ENCODE assay signal across 1 cellular context in genomic region chr17:55238197-55238930, GRCh38.
A peak's percentile ranks its signal among the peaks of the same experiment; 100 is the strongest.
TF ChIP-seq lines count a peak whose summit lies in the region.

No MANE protein-coding gene starts in this region.

TF ChIP-seq in H1, 55 proteins besides CTCF, POLR2A, EP300 and RAD21:
- TF ChIP-seq NRF1 (IDR thresholded peaks at IDR 0.05; ENCODE audit: low read depth, low read length): no peak
- no peak for TF ChIP-seq JUN (IDR thresholded peaks at IDR 0.05; ENCODE audit: low read depth, low read length)
- no peak for TF ChIP-seq RXRA (IDR thresholded peaks at IDR 0.05; ENCODE audit: insufficient read depth, low read depth, low read length)
- peak; percentile 75; the same call in 1 of the 2 replicates for TF ChIP-seq RBBP5 (IDR thresholded peaks at IDR 0.05; ENCODE audit: borderline replicate concordance, low read depth, low read length)
- no peak for TF ChIP-seq SP4 (IDR thresholded peaks at IDR 0.05; ENCODE audit: low read length)
- TF ChIP-seq FOSL1 (IDR thresholded peaks at IDR 0.05; ENCODE audit: insufficient read depth, low read depth, low read length): no peak
- TF ChIP-seq ATF3 (IDR thresholded peaks at IDR 0.05; ENCODE audit: insufficient read depth, low read depth, low read length): peak; percentile 72; the same call in 1 of the 2 replicates
- TF ChIP-seq SAP30 (IDR thresholded peaks at IDR 0.05; ENCODE audit: insufficient read depth, insufficient replicate concordance, low read length): no peak
- no peak for TF ChIP-seq BRCA1 (IDR thresholded peaks at IDR 0.05; ENCODE audit: low read depth, low read length)
- peak; percentile 72; the same call in 1 of the 2 replicates for TF ChIP-seq YY1 (IDR thresholded peaks at IDR 0.05; ENCODE audit: low read depth, low read length)
- TF ChIP-seq CBX8 (IDR thresholded peaks at IDR 0.05; ENCODE audit: borderline replicate concordance, low read depth, low read length): no peak
- peak; percentile 33 for TF ChIP-seq EZH2 (IDR thresholded peaks at IDR 0.05; ENCODE audit: low read depth, low read length, severe bottlenecking)
- TF ChIP-seq KDM4A (IDR thresholded peaks at IDR 0.05; ENCODE audit: low read depth, low read length, severe bottlenecking): peak; percentile 36
- no peak for TF ChIP-seq KDM5A (IDR thresholded peaks at IDR 0.05; ENCODE audit: low read length)
- TF ChIP-seq SP1 (IDR thresholded peaks at IDR 0.05; ENCODE audit: low read depth, low read length): no peak; the same call in 1 of the 2 replicates
- TF ChIP-seq CBX5 (IDR thresholded peaks at IDR 0.05; ENCODE audit: low read depth, low read length): no peak
- no peak for TF ChIP-seq GTF2F1 (IDR thresholded peaks at IDR 0.05; ENCODE audit: borderline replicate concordance, low read depth, low read length)
- peak; percentile 75 for TF ChIP-seq ASH2L (IDR thresholded peaks at IDR 0.05; ENCODE audit: low read length)
- TF ChIP-seq SP2 (IDR thresholded peaks at IDR 0.05; ENCODE audit: low read length): no peak
- TF ChIP-seq TCF12 (IDR thresholded peaks at IDR 0.05; ENCODE audit: low read depth, low read length): peak; percentile 45; the same call in 1 of the 2 replicates
- no peak for TF ChIP-seq POU5F1 (IDR thresholded peaks at IDR 0.05; ENCODE audit: low read depth, low read length)
- TF ChIP-seq BCL11A (IDR thresholded peaks at IDR 0.05; ENCODE audit: low read depth in 2 of 2, low read length in 2 of 2): no peak
- TF ChIP-seq PHF8 (conservative IDR thresholded peaks at IDR 0.05; ENCODE audit: low read depth, low read length): peak; percentile 62
- no peak for TF ChIP-seq HDAC6 (IDR thresholded peaks at IDR 0.05; ENCODE audit: low read depth, low read length)
- no peak; the same call in none of the 2 replicates for TF ChIP-seq TAF1 (IDR thresholded peaks at IDR 0.05; ENCODE audit: low read depth, low read length)
- TF ChIP-seq, protein P1, sequence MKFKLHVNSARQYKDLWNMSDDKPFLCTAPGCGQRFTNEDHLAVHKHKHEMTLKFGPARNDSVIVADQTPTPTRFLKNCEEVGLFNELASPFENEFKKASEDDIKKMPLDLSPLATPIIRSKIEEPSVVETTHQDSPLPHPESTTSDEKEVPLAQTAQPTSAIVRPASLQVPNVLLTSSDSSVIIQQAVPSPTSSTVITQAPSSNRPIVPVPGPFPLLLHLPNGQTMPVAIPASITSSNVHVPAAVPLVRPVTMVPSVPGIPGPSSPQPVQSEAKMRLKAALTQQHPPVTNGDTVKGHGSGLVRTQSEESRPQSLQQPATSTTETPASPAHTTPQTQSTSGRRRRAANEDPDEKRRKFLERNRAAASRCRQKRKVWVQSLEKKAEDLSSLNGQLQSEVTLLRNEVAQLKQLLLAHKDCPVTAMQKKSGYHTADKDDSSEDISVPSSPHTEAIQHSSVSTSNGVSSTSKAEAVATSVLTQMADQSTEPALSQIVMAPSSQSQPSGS (IDR thresholded peaks at IDR 0.05; ENCODE audit: low read length): no peak
- peak; percentile 90 for TF ChIP-seq E2F6 (IDR thresholded peaks at IDR 0.05)
- no peak for TF ChIP-seq SRF (IDR thresholded peaks at IDR 0.05; ENCODE audit: low read depth, low read length)
- TF ChIP-seq NANOG (IDR thresholded peaks at IDR 0.05; ENCODE audit: insufficient read depth, low read depth, low read length, poor library complexity, severe bottlenecking): peak; percentile 31
- TF ChIP-seq JUND (IDR thresholded peaks at IDR 0.05; ENCODE audit: low read length): no peak
- TF ChIP-seq TAF7 (optimal IDR thresholded peaks at IDR 0.05; ENCODE audit: borderline replicate concordance, low read depth, low read length): no peak
- no peak for TF ChIP-seq KDM1A (IDR thresholded peaks at IDR 0.05; ENCODE audit: borderline replicate concordance, low read length)
- peak; percentile 54; the same call in 1 of the 2 replicates for TF ChIP-seq POLR2AphosphoS5 (IDR thresholded peaks at IDR 0.05; ENCODE audit: low read depth, low read length)
- no peak for TF ChIP-seq TBP (IDR thresholded peaks at IDR 0.05; ENCODE audit: low read depth, low read length)
- 0 out of 2 replicates have a peak, but pooled peaks have one; percentile 14 for TF ChIP-seq CREB1 (IDR thresholded peaks at IDR 0.05)
- TF ChIP-seq CEBPB (IDR thresholded peaks at IDR 0.05; ENCODE audit: low read depth, low read length): no peak
- peak; percentile 98 for TF ChIP-seq MAX (IDR thresholded peaks at IDR 0.05)
- no peak for TF ChIP-seq RNF2 (IDR thresholded peaks at IDR 0.05; ENCODE audit: borderline replicate concordance, low read depth, low read length, missing control alignments, poor library complexity, severe bottlenecking)
- TF ChIP-seq SIN3A (conservative IDR thresholded peaks at IDR 0.05 in 1 of 2, IDR thresholded peaks at IDR 0.05 in 1 of 2; ENCODE audit: low read depth in 1 of 2, low read length in 2 of 2): 0 out of 4 replicates have a peak, but pooled peaks of 1 of the 2 experiments have one; percentile 25
- TF ChIP-seq SIRT6 (IDR thresholded peaks at IDR 0.05; ENCODE audit: low read length): no peak
- TF ChIP-seq BACH1 (IDR thresholded peaks at IDR 0.05; ENCODE audit: low read length): no peak
- no peak for TF ChIP-seq GABPA (IDR thresholded peaks at IDR 0.05; ENCODE audit: borderline replicate concordance, insufficient read depth, low read length)
- TF ChIP-seq, protein P2, sequence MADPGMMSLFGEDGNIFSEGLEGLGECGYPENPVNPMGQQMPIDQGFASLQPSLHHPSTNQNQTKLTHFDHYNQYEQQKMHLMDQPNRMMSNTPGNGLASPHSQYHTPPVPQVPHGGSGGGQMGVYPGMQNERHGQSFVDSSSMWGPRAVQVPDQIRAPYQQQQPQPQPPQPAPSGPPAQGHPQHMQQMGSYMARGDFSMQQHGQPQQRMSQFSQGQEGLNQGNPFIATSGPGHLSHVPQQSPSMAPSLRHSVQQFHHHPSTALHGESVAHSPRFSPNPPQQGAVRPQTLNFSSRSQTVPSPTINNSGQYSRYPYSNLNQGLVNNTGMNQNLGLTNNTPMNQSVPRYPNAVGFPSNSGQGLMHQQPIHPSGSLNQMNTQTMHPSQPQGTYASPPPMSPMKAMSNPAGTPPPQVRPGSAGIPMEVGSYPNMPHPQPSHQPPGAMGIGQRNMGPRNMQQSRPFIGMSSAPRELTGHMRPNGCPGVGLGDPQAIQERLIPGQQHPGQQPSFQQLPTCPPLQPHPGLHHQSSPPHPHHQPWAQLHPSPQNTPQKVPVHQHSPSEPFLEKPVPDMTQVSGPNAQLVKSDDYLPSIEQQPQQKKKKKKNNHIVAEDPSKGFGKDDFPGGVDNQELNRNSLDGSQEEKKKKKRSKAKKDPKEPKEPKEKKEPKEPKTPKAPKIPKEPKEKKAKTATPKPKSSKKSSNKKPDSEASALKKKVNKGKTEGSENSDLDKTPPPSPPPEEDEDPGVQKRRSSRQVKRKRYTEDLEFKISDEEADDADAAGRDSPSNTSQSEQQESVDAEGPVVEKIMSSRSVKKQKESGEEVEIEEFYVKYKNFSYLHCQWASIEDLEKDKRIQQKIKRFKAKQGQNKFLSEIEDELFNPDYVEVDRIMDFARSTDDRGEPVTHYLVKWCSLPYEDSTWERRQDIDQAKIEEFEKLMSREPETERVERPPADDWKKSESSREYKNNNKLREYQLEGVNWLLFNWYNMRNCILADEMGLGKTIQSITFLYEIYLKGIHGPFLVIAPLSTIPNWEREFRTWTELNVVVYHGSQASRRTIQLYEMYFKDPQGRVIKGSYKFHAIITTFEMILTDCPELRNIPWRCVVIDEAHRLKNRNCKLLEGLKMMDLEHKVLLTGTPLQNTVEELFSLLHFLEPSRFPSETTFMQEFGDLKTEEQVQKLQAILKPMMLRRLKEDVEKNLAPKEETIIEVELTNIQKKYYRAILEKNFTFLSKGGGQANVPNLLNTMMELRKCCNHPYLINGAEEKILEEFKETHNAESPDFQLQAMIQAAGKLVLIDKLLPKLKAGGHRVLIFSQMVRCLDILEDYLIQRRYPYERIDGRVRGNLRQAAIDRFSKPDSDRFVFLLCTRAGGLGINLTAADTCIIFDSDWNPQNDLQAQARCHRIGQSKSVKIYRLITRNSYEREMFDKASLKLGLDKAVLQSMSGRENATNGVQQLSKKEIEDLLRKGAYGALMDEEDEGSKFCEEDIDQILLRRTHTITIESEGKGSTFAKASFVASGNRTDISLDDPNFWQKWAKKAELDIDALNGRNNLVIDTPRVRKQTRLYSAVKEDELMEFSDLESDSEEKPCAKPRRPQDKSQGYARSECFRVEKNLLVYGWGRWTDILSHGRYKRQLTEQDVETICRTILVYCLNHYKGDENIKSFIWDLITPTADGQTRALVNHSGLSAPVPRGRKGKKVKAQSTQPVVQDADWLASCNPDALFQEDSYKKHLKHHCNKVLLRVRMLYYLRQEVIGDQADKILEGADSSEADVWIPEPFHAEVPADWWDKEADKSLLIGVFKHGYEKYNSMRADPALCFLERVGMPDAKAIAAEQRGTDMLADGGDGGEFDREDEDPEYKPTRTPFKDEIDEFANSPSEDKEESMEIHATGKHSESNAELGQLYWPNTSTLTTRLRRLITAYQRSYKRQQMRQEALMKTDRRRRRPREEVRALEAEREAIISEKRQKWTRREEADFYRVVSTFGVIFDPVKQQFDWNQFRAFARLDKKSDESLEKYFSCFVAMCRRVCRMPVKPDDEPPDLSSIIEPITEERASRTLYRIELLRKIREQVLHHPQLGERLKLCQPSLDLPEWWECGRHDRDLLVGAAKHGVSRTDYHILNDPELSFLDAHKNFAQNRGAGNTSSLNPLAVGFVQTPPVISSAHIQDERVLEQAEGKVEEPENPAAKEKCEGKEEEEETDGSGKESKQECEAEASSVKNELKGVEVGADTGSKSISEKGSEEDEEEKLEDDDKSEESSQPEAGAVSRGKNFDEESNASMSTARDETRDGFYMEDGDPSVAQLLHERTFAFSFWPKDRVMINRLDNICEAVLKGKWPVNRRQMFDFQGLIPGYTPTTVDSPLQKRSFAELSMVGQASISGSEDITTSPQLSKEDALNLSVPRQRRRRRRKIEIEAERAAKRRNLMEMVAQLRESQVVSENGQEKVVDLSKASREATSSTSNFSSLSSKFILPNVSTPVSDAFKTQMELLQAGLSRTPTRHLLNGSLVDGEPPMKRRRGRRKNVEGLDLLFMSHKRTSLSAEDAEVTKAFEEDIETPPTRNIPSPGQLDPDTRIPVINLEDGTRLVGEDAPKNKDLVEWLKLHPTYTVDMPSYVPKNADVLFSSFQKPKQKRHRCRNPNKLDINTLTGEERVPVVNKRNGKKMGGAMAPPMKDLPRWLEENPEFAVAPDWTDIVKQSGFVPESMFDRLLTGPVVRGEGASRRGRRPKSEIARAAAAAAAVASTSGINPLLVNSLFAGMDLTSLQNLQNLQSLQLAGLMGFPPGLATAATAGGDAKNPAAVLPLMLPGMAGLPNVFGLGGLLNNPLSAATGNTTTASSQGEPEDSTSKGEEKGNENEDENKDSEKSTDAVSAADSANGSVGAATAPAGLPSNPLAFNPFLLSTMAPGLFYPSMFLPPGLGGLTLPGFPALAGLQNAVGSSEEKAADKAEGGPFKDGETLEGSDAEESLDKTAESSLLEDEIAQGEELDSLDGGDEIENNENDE (IDR thresholded peaks at IDR 0.05; ENCODE audit: insufficient replicate concordance, low read length): no peak
- no peak for TF ChIP-seq SUZ12 (IDR thresholded peaks at IDR 0.05; ENCODE audit: low read length)
- no peak for TF ChIP-seq CTBP2 (IDR thresholded peaks at IDR 0.05; ENCODE audit: borderline replicate concordance, insufficient read depth, insufficient read length, low read length)
- no peak for TF ChIP-seq EGR1 (IDR thresholded peaks at IDR 0.05; ENCODE audit: borderline replicate concordance, low read depth, low read length)
- peak; percentile 77 to 80; a peak in 1 of 4 replicates for TF ChIP-seq HDAC2 (IDR thresholded peaks at IDR 0.05; ENCODE audit: borderline replicate concordance in 1 of 2, low read depth in 2 of 2, low read length in 2 of 2)
- TF ChIP-seq, protein P3, sequence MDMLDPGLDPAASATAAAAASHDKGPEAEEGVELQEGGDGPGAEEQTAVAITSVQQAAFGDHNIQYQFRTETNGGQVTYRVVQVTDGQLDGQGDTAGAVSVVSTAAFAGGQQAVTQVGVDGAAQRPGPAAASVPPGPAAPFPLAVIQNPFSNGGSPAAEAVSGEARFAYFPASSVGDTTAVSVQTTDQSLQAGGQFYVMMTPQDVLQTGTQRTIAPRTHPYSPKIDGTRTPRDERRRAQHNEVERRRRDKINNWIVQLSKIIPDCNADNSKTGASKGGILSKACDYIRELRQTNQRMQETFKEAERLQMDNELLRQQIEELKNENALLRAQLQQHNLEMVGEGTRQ (IDR thresholded peaks at IDR 0.05; ENCODE audit: low read length): peak; percentile 88
